1 cellular context compared by ENCODE assay signal in the genomic region with DNA sequence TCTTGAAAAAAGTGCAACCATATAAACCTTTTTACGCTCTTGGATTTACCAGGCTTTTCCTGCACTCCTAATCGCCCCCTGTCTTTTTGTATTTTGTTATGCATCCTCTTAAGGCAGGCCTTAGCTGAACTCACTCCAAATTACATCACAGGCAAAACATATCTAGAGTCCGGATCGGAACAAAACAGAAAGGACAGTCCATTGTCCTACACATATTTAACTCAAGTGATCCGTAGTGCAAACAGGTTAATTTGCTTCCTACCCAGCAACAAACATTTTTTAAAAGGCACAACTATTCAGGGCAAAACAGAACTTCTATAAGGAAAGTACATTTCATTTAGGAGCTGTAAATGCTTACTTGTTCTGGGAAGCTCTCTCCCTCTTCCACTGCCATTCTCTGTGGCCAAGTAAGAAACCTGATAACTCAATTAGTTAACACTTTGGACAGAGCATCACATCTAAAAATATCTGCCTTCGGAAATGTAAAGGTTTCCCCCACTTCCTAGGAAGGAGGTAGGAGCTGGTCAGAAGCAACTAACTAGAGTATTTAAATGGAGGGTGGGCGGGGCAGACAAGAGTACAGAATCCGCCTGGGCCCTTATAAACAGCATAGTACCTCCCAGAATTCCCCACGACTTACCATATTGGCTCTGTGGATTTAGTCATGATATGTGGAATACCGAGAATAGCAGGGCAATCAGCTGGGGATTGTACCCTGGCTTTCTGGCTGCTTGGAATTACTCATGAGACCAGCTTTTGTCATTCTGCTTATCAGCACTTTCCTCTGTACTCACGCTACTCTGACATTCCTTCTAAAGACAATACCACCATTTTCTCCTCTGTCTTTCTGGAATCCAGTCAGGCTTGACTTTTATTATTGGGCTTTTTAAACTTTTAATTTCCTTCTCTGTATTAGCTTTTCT.
A peak's percentile ranks its signal among the peaks of the same experiment; 100 is the strongest.
TF ChIP-seq lines count a peak whose summit lies in the region.

No MANE protein-coding gene starts in this region.

TF ChIP-seq in K562, 482 proteins besides CTCF, POLR2A, EP300 and RAD21 (continued from another document and continues in another):
- TF ChIP-seq ZBTB5 (IDR thresholded peaks at IDR 0.05) = no peak
- TF ChIP-seq, protein P1, sequence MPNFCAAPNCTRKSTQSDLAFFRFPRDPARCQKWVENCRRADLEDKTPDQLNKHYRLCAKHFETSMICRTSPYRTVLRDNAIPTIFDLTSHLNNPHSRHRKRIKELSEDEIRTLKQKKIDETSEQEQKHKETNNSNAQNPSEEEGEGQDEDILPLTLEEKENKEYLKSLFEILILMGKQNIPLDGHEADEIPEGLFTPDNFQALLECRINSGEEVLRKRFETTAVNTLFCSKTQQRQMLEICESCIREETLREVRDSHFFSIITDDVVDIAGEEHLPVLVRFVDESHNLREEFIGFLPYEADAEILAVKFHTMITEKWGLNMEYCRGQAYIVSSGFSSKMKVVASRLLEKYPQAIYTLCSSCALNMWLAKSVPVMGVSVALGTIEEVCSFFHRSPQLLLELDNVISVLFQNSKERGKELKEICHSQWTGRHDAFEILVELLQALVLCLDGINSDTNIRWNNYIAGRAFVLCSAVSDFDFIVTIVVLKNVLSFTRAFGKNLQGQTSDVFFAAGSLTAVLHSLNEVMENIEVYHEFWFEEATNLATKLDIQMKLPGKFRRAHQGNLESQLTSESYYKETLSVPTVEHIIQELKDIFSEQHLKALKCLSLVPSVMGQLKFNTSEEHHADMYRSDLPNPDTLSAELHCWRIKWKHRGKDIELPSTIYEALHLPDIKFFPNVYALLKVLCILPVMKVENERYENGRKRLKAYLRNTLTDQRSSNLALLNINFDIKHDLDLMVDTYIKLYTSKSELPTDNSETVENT (CRISPR knock-in tag; IDR thresholded peaks at IDR 0.05) = peak; percentile 19; the same call in 1 of the 2 replicates
- TF ChIP-seq, protein P2, sequence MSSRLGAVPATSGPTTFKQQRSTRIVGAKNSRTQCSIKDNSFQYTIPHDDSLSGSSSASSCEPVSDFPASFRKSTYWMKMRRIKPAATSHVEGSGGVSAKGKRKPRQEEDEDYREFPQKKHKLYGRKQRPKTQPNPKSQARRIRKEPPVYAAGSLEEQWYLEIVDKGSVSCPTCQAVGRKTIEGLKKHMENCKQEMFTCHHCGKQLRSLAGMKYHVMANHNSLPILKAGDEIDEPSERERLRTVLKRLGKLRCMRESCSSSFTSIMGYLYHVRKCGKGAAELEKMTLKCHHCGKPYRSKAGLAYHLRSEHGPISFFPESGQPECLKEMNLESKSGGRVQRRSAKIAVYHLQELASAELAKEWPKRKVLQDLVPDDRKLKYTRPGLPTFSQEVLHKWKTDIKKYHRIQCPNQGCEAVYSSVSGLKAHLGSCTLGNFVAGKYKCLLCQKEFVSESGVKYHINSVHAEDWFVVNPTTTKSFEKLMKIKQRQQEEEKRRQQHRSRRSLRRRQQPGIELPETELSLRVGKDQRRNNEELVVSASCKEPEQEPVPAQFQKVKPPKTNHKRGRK (tag; IDR thresholded peaks at IDR 0.05) = no peak
- 0 out of 2 replicates have a peak, but pooled peaks have one; percentile 6 for TF ChIP-seq ZNF311 (CRISPR knock-in tag; IDR thresholded peaks at IDR 0.05)
- TF ChIP-seq ATF6 (CRISPR knock-in tag; IDR thresholded peaks at IDR 0.05) = peak; percentile 77; the same call in 1 of the 2 replicates
- no peak for TF ChIP-seq ZNF324 (CRISPR knock-in tag; IDR thresholded peaks at IDR 0.05)
- TF ChIP-seq E2F6 (IDR thresholded peaks at IDR 0.05; ENCODE audit: borderline replicate concordance in 1 of 2, extremely low read depth in 1 of 2, insufficient read depth in 1 of 2, insufficient read length in 1 of 2, low read depth in 1 of 2, low read length in 1 of 2, poor library complexity in 1 of 2, severe bottlenecking in 1 of 2) = no peak
- no peak for TF ChIP-seq KAT7 (CRISPR knock-in tag; IDR thresholded peaks at IDR 0.05; ENCODE audit: borderline replicate concordance)
- TF ChIP-seq ZNF740 (CRISPR knock-in tag; IDR thresholded peaks at IDR 0.05) = no peak
- peak in 1 of 2 experiments; percentile 40; a peak in 1 of 4 replicates for TF ChIP-seq ZNF740 (tag; IDR thresholded peaks at IDR 0.05)
- TF ChIP-seq SNIP1 (IDR thresholded peaks at IDR 0.05; ENCODE audit: low read depth) = 0 out of 2 replicates have a peak, but pooled peaks have one; percentile 10
- TF ChIP-seq ARHGAP35 (IDR thresholded peaks at IDR 0.05; ENCODE audit: partially characterized antibody) = no peak
- TF ChIP-seq RAD51 (IDR thresholded peaks at IDR 0.05; ENCODE audit: borderline replicate concordance, low read depth) = no peak
- 0 out of 2 replicates have a peak, but pooled peaks have one; percentile 17 for TF ChIP-seq ESRRA (IDR thresholded peaks at IDR 0.05; ENCODE audit: borderline replicate concordance, low read depth)
- peak in 1 of 2 experiments; percentile 18; a peak in 2 of 4 replicates for TF ChIP-seq HDAC1 (IDR thresholded peaks at IDR 0.05)
- TF ChIP-seq COPS2 (conservative IDR thresholded peaks at IDR 0.05) = no peak
- TF ChIP-seq NFYB (IDR thresholded peaks at IDR 0.05; ENCODE audit: extremely low read depth, insufficient read length) = no peak
- TF ChIP-seq MEIS2 (IDR thresholded peaks at IDR 0.05; ENCODE audit: partially characterized antibody) = no peak
- TF ChIP-seq NCOR1 (IDR thresholded peaks at IDR 0.05) = peak; percentile 51
- peak; percentile 14; the same call in 1 of the 2 replicates for TF ChIP-seq DDX20 (tag; IDR thresholded peaks at IDR 0.05; ENCODE audit: low read depth)
- TF ChIP-seq IFI16 (CRISPR knock-in tag; IDR thresholded peaks at IDR 0.05) = no peak
- no peak for TF ChIP-seq FOXJ3 (CRISPR knock-in tag; IDR thresholded peaks at IDR 0.05)
- no peak for TF ChIP-seq ZNF23 (CRISPR knock-in tag; IDR thresholded peaks at IDR 0.05)
- TF ChIP-seq ZNF407 (IDR thresholded peaks at IDR 0.05; ENCODE audit: low read depth) = no peak
- peak; percentile 80 for TF ChIP-seq EHMT2 (IDR thresholded peaks at IDR 0.05)
- TF ChIP-seq FOSL1 (tag; conservative IDR thresholded peaks at IDR 0.05) = peak; percentile 86
- TF ChIP-seq PCBP2 (IDR thresholded peaks at IDR 0.05; ENCODE audit: low read depth, low read length, poor library complexity, severe bottlenecking) = no peak
- TF ChIP-seq ZNF696 (CRISPR knock-in tag; conservative IDR thresholded peaks at IDR 0.05) = no peak
- TF ChIP-seq ZKSCAN8 (CRISPR knock-in tag; IDR thresholded peaks at IDR 0.05) = peak; percentile 64; the same call in 1 of the 2 replicates
- peak; percentile 61 for TF ChIP-seq ELF4 (CRISPR knock-in tag; IDR thresholded peaks at IDR 0.05)
- TF ChIP-seq NCOA1 (IDR thresholded peaks at IDR 0.05; ENCODE audit: low read depth) = no peak
- TF ChIP-seq NFIX (CRISPR knock-in tag; IDR thresholded peaks at IDR 0.05; ENCODE audit: low read depth) = no peak
- no peak for TF ChIP-seq EWSR1 (IDR thresholded peaks at IDR 0.05; ENCODE audit: borderline replicate concordance, low read depth, partially characterized antibody)
- TF ChIP-seq MXI1 (IDR thresholded peaks at IDR 0.05; ENCODE audit: low read depth, low read length) = no peak
- no peak for TF ChIP-seq NR2C1 (IDR thresholded peaks at IDR 0.05)
- no peak; the same call in none of the 2 replicates for TF ChIP-seq NR2C1 (tag; IDR thresholded peaks at IDR 0.05)
- no peak for TF ChIP-seq ZNF655 (CRISPR knock-in tag; IDR thresholded peaks at IDR 0.05)
- peak; percentile 16 to 33; a peak in 2 of 4 replicates for TF ChIP-seq MAZ (CRISPR knock-in tag; conservative IDR thresholded peaks at IDR 0.05 in 1 of 2, IDR thresholded peaks at IDR 0.05 in 1 of 2)
